ENCODE assay signal across 13 cellular contexts in the genomic region with DNA sequence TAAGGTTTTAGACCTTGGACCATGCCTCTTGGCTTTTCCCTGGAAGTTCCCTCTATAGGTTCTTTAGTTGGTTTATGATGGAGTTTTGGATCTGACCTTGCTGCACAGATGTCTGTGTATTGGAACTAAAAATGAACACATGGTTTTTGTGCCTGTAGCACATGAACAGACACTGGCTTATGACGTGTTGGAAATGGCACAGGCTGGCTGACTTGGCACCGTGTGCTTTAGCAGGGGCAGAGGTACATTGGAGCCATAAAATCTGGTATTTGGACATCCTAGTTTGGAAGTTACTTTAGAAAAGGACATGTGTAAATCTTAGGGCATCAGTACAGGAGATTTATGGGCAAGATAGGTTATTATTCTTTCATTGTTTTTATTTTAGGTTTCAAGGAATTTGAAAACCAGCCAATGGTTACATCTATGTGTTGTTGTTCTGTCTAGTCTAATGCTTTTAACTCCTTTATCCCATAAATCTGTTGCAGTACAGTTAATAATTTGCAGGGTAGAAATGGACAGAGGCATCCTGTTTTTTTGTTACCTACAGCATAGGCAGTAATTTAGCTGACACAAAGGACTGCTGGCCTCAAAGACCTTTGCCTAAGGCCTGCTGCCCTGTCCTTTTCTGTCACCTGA. TPM values are rescaled to one million over a fixed set of nuclear protein-coding genes. Genes with fewer than 3 reads are reported as not detected.
A peak's percentile ranks its signal among the peaks of the same experiment; 100 is the strongest.
DNase-seq lines count a peak whose midpoint lies in the region; ATAC-seq and TF ChIP-seq lines count a peak whose summit lies in the region.
"Had no signal": no experiment of that assay in that cellular context is flagged by ENCODE, and none has a peak within 500 bp of the region (broad histone marks: within the 10 kb centered on the region; RNA-seq: fewer than 3 reads in every experiment).

No MANE protein-coding gene starts in this region.

- no peak overlapping the region for H4K5ac ChIP-seq in mesendoderm (ENCODE audit: low read length)

- H3F3A ChIP-seq in neural cell (ENCODE audit: insufficient read depth, low read length, poor library complexity, severe bottlenecking), result no peaks in the 10 kb centered on the region

- H3K27ac ChIP-seq in left ventricle myocardium inferior (replicated peaks) (peak overlapping the region; percentile 49), neural cell (ENCODE audit: low read length) (no peak overlapping the region), mesendoderm (ENCODE audit: low read depth, low read length) (no peak overlapping the region)

- H3K27me3 ChIP-seq in left ventricle myocardium inferior (ENCODE audit: low read depth), result no peaks in the 10 kb centered on the region
- H3K27me3 ChIP-seq in endocrine pancreas (ENCODE audit: control insufficient read depth, insufficient read depth, low read length), result no peaks in the 10 kb centered on the region
- H3K27me3 ChIP-seq in neural cell (ENCODE audit: insufficient read depth, low read depth, low read length), result no peaks in the 10 kb centered on the region
- no peaks in the 10 kb centered on the region for H3K27me3 ChIP-seq in mesendoderm (ENCODE audit: insufficient read depth, low read length, poor library complexity)
- H3K27me3 ChIP-seq: MG63 had no signal

- H3K4me1 ChIP-seq in left ventricle myocardium inferior, result peaks cover 83% of the 10 kb centered on the region
- H3K4me1 ChIP-seq in endocrine pancreas (ENCODE audit: control insufficient read depth, insufficient read depth, low read length), result peaks cover 5% of the 10 kb centered on the region
- peaks cover 12% of the 10 kb centered on the region for H3K4me1 ChIP-seq in mesendoderm (ENCODE audit: control insufficient read depth, low read depth, low read length)

- H3K4me2 ChIP-seq in neural cell (ENCODE audit: low read length), result no peak overlapping the region
- no peak overlapping the region for H3K4me2 ChIP-seq in mesendoderm (ENCODE audit: low read length)

- peaks cover 15% of the 10 kb centered on the region for H3K79me1 ChIP-seq in mesendoderm (ENCODE audit: low read length)

- H3K9me2 ChIP-seq in neural cell (ENCODE audit: insufficient read depth, low read length), result no peaks in the 10 kb centered on the region

- no peak overlapping the region for H3K4ac ChIP-seq in mesendoderm (ENCODE audit: low read depth, low read length)

- H2BK5ac ChIP-seq in mesendoderm (ENCODE audit: low read length), result no peak overlapping the region

- intact Hi-C loops in left ventricle myocardium inferior (cut with micrococcal nuclease), result no loop called here
- intact Hi-C loops in Right ventricle myocardium superior (cut with DNase I), result no loop called here

- H2BK120ac ChIP-seq in mesendoderm (ENCODE audit: low read depth, low read length), result no peak overlapping the region

- H3K4me3 Mint-ChIP-seq in type B pancreatic cell, result peak overlapping the region; percentile 7
- H3K4me3 Mint-ChIP-seq: activated CD8-positive, alpha-beta T cell treated with anti-CD3 and anti-CD28 coated beads for 36 hours; CD4-positive, alpha-beta memory T cell had no signal

- peak overlapping the region; percentile 50 for H3K27ac Mint-ChIP-seq in type B pancreatic cell
- H3K27ac Mint-ChIP-seq: activated CD8-positive, alpha-beta T cell treated with anti-CD3 and anti-CD28 coated beads for 36 hours; progenitor cell of endocrine pancreas had no signal

- H3K4me1 Mint-ChIP-seq in type B pancreatic cell (ENCODE audit: unreplicated experiment), result peaks cover 66% of the 10 kb centered on the region

- no peak for TF ChIP-seq EP300 in neural cell (conservative IDR thresholded peaks at IDR 0.05; ENCODE audit: poor library complexity, severe bottlenecking)

- no peaks in the 10 kb centered on the region for H3K9me3 ChIP-seq in left ventricle myocardium inferior (replicated peaks)
- H3K9me3 ChIP-seq in endocrine pancreas (ENCODE audit: control insufficient read depth, low read length), result no peaks in the 10 kb centered on the region
- H3K9me3 ChIP-seq in neural cell (ENCODE audit: low read length), result no peaks in the 10 kb centered on the region
- H3K9me3 ChIP-seq: MG63 had no signal

- H4K8ac ChIP-seq in mesendoderm (ENCODE audit: low read depth, low read length), result no peak overlapping the region

- peaks cover 64% of the 10 kb centered on the region for H3K79me2 ChIP-seq in neural cell (replicated peaks; ENCODE audit: insufficient read depth, low read length)
- H3K79me2 ChIP-seq in mesendoderm (ENCODE audit: control insufficient read depth, insufficient read depth, low read length), result peaks cover 24% of the 10 kb centered on the region

- H3K4me3 ChIP-seq in left ventricle myocardium inferior (no peak overlapping the region), endocrine pancreas (ENCODE audit: control insufficient read depth, insufficient read depth, low read length) (no peak overlapping the region), neural cell (ENCODE audit: low read length) (peak overlapping the region; percentile 25), mesendoderm (ENCODE audit: low read length) (no peak overlapping the region)
- H3K4me3 ChIP-seq: MG63 had no signal

- H3K23ac ChIP-seq in mesendoderm (ENCODE audit: low read length), result no peak overlapping the region

- no CpG with 5 or more reads among the region's 2 CpGs for WGBS in mesendoderm (ENCODE audit: extremely low coverage, insufficient coverage, low lambda C conversion rate)

- no peak overlapping the region for H2AFZ ChIP-seq in neural cell (ENCODE audit: low read depth, low read length)

- H3K36me3 Mint-ChIP-seq in type B pancreatic cell, result peaks cover 16% of the 10 kb centered on the region

- DNase-seq in left ventricle myocardium inferior (no peak), Right ventricle myocardium superior (no peak), type B pancreatic cell (ENCODE audit: extremely low spot score, unreplicated experiment) (no peak), mesendoderm (no peak), NCI-H1092 treated with DMSO at 0.1 percent for 48 hours (lab: John Stamatoyannopoulos, UW) (no peak)
- DNase-seq: activated CD8-positive, alpha-beta T cell treated with anti-CD3 and anti-CD28 coated beads for 36 hours; CD4-positive, alpha-beta memory T cell; GDM1; MG63 had no signal

- H4K20me1 ChIP-seq in neural cell (ENCODE audit: insufficient read depth), result peaks cover 4% of the 10 kb centered on the region

- H3K9ac ChIP-seq in endocrine pancreas (ENCODE audit: control insufficient read depth, insufficient read depth, low read length) (peak overlapping the region; percentile 5), neural cell (ENCODE audit: low read length) (peak overlapping the region; percentile 12), mesendoderm (ENCODE audit: low read length) (no peak overlapping the region)

- H3K27me3 Mint-ChIP-seq in type B pancreatic cell, result no peaks in the 10 kb centered on the region
- H3K27me3 Mint-ChIP-seq: activated CD8-positive, alpha-beta T cell treated with anti-CD3 and anti-CD28 coated beads for 36 hours; CD4-positive, alpha-beta memory T cell; progenitor cell of endocrine pancreas had no signal

- no peak overlapping the region for H3K18ac ChIP-seq in mesendoderm (ENCODE audit: low read length)

- H3K36me3 ChIP-seq in left ventricle myocardium inferior (peaks cover 6% of the 10 kb centered on the region), endocrine pancreas (ENCODE audit: control insufficient read depth, insufficient read depth, low read length) (no peaks in the 10 kb centered on the region), neural cell (ENCODE audit: insufficient read depth, low read length) (no peaks in the 10 kb centered on the region), mesendoderm (ENCODE audit: control insufficient read depth, insufficient read depth, low read length) (no peaks in the 10 kb centered on the region)

- no peaks in the 10 kb centered on the region for H3K9me3 Mint-ChIP-seq in type B pancreatic cell
- H3K9me3 Mint-ChIP-seq: activated CD8-positive, alpha-beta T cell treated with anti-CD3 and anti-CD28 coated beads for 36 hours; CD4-positive, alpha-beta memory T cell had no signal

- TF ChIP-seq CTCF in left ventricle myocardium inferior (IDR thresholded peaks at IDR 0.05; ENCODE audit: borderline replicate concordance) (no peak), neural cell (IDR thresholded peaks at IDR 0.05; ENCODE audit: poor library complexity, severe bottlenecking) (no peak), type B pancreatic cell (conservative IDR thresholded peaks at IDR 0.05) (no peak)

- ATAC-seq in Right ventricle myocardium superior (ENCODE audit: poor library complexity), result no peak
- no peak for ATAC-seq in GM21423 (IDR thresholded peaks at IDR 0.05; ENCODE audit: unreplicated experiment)
- ATAC-seq: activated CD8-positive, alpha-beta T cell treated with anti-CD3 and anti-CD28 coated beads for 36 hours had no signal

- no peak overlapping the region for H3K56ac ChIP-seq in mesendoderm (ENCODE audit: low read length)

- TF ChIP-seq RAD21 in neural cell (conservative IDR thresholded peaks at IDR 0.05), result no peak

- no peak overlapping the region for H2BK15ac ChIP-seq in mesendoderm (replicated peaks; ENCODE audit: low read depth)

- no peak overlapping the region for H2AK5ac ChIP-seq in mesendoderm (ENCODE audit: low read length)

TF ChIP-seq in neural cell, 6 proteins besides CTCF, POLR2A, EP300 and RAD21 (continues in another document):
- TF ChIP-seq EZH2 (IDR thresholded peaks at IDR 0.05; ENCODE audit: borderline replicate concordance, insufficient read depth, low read length, poor library complexity, severe bottlenecking), result no peak
- TF ChIP-seq SMC3 (conservative IDR thresholded peaks at IDR 0.05; ENCODE audit: poor library complexity), result no peak
- no peak for TF ChIP-seq MXI1 (conservative IDR thresholded peaks at IDR 0.05; ENCODE audit: poor library complexity, severe bottlenecking)
- TF ChIP-seq TAF1 (IDR thresholded peaks at IDR 0.05; ENCODE audit: low read depth), result no peak

RNA-seq across cellular contexts. Expression of a gene that starts 6.0 kb away (rescaled TPM):
- 13.2 TPM for total RNA-seq in left ventricle myocardium inferior
- 10.1 TPM for total RNA-seq in Right ventricle myocardium superior
- polyA plus RNA-seq in neural cell, result 23.7 and 28.6 TPM in 2 replicates
- polyA minus RNA-seq in neural cell, result 49.0 and 56.5 TPM in 2 replicates
- 25.8 and 33.0 TPM in 2 replicates for total RNA-seq in type B pancreatic cell (ENCODE audit: low replicate concordance)
- 12.2 TPM for polyA plus RNA-seq in mesendoderm (2013, experiment 1 of 2)
- 12.5 TPM for polyA plus RNA-seq in mesendoderm (2013, experiment 2 of 2)

RNA-seq across cellular contexts. Expression of a gene that starts 13.8 kb away (rescaled TPM):
- total RNA-seq in left ventricle myocardium inferior (0.05 TPM), Right ventricle myocardium superior (0.16 TPM), type B pancreatic cell (ENCODE audit: low replicate concordance) (0.14 and 0.59 TPM in 2 replicates)
- not detected in 2 replicates for polyA plus RNA-seq in neural cell
- polyA minus RNA-seq in neural cell, result under 0.01 and 0.12 TPM in 2 replicates
- polyA plus RNA-seq in mesendoderm (2013, experiment 1 of 2), result 0.01 TPM
- 0.01 TPM for polyA plus RNA-seq in mesendoderm (2013, experiment 2 of 2)
- polyA plus RNA-seq: CD4-positive, alpha-beta memory T cell had no signal
